8 cellular contexts compared by ENCODE assay signal in the genomic region with DNA sequence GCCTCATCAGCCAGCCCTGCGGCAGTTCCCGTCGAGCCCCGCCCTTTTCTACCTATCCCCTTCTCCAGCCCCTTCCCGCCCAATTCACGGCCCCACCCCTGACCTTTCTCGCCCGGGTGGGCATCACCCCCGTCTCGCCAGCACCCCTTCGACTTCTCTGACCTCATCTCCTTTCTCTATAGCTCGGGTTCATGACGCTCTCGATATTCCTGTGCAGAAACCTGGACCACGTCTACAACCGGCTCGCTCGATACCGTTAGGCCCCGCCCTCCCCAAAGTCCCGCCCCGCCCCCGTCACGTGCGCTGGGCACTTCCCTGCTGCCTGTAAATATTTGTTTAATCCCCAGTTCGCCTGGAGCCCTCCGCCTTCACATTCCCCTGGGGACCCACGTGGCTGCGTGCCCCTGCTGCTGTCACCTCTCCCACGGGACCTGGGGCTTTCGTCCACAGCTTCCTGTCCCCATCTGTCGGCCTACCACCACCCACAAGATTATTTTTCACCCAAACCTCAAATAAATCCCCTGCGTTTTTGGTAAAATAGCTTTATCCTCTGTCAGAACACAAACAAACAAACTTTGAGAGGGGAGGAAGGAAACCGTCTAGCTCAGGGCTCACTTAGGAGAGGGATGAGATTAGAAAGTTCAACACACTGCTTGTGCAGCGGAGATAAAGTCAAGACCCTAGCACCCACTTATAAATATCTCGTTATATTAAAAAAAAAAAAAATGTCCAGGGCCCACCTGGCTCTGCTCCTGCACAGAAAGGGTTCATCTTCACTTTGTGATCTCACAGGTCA. TPM values are rescaled to one million over a fixed set of nuclear protein-coding genes. Genes with fewer than 3 reads are reported as not detected.
DNase-seq lines count a peak whose midpoint lies in the region; ATAC-seq and TF ChIP-seq lines count a peak whose summit lies in the region.

No MANE protein-coding gene starts in this region.

- H3K36me3 ChIP-seq in DND-41 (ENCODE audit: insufficient read depth, low read length): no peaks in the 10 kb centered on the region

- H3K27ac ChIP-seq in DND-41 (ENCODE audit: low read length): no peak overlapping the region
- peak overlapping the region; percentile 44 for H3K27ac ChIP-seq in temporal lobe (ENCODE audit: low read depth, low read length)

- H3K36me3 Mint-ChIP-seq in activated T-helper 2 cell treated with anti-CD3 and anti-CD28 coated beads, Interferon-gamma antibody, Interleukin-2, Interleukin-4, amounts not matched to agents 10 μg/mL and 5 μg/mL and 100 μg/mL, durations not matched to agents 14 hours and 24 hours and 36 hours (ENCODE audit: low read depth): peaks cover 37% of the 10 kb centered on the region

- peak; percentile 57 for DNase-seq in DND-41
- DNase-seq in HS-27A (ENCODE audit: low read depth): peak; percentile 73
- DNase-seq in activated T-helper 2 cell treated with anti-CD3 and anti-CD28 coated beads, Interferon-gamma antibody, Interleukin-2, Interleukin-4, amounts not matched to agents 10 μg/mL and 5 μg/mL and 100 μg/mL, durations not matched to agents 14 hours and 24 hours and 36 hours (ENCODE audit: low spot score): no peak
- peak; percentile 36 for DNase-seq in iris pigment epithelial cell (ENCODE audit: low read depth)
- no peak for DNase-seq in C1 segment of cervical spinal cord (lab: John Stamatoyannopoulos, UW)

- H2AFZ ChIP-seq in DND-41 (ENCODE audit: low read depth, low read length): no peak overlapping the region

- no peaks in the 10 kb centered on the region for H3K79me2 ChIP-seq in DND-41 (ENCODE audit: insufficient read depth, low read length)

- H3K4me3 Mint-ChIP-seq in activated T-helper 2 cell treated with anti-CD3 and anti-CD28 coated beads, Interferon-gamma antibody, Interleukin-2, Interleukin-4, amounts not matched to agents 10 μg/mL and 5 μg/mL and 100 μg/mL, durations not matched to agents 14 hours and 24 hours and 36 hours (ENCODE audit: low read depth): no peak overlapping the region

- peaks cover 27% of the 10 kb centered on the region for H3K4me1 Mint-ChIP-seq in activated T-helper 2 cell treated with anti-CD3 and anti-CD28 coated beads, Interferon-gamma antibody, Interleukin-2, Interleukin-4, amounts not matched to agents 10 μg/mL and 5 μg/mL and 100 μg/mL, durations not matched to agents 14 hours and 24 hours and 36 hours (ENCODE audit: low read depth)

- H3K9ac ChIP-seq in DND-41 (ENCODE audit: low read depth, low read length): no peak overlapping the region

- peak; percentile 47; the same call in 1 of the 3 replicates for ATAC-seq in DND-41 (ENCODE audit: insufficient read depth, low read depth)
- ATAC-seq in GM21360 (IDR thresholded peaks at IDR 0.05; ENCODE audit: unreplicated experiment): peak; percentile 49
- no peak for ATAC-seq in GM21515 (IDR thresholded peaks at IDR 0.05; ENCODE audit: unreplicated experiment)

- no peaks in the 10 kb centered on the region for H3K4me1 ChIP-seq in DND-41 (ENCODE audit: insufficient read depth, low read length)

- no peaks in the 10 kb centered on the region for H4K20me1 ChIP-seq in DND-41 (ENCODE audit: insufficient read depth, low read length)

- TF ChIP-seq CTCF in DND-41 (IDR thresholded peaks at IDR 0.05; ENCODE audit: borderline replicate concordance, extremely low read depth, low read length, poor library complexity, severe bottlenecking): no peak

- H3K27ac Mint-ChIP-seq in activated T-helper 2 cell treated with anti-CD3 and anti-CD28 coated beads, Interferon-gamma antibody, Interleukin-2, Interleukin-4, amounts not matched to agents 10 μg/mL and 5 μg/mL and 100 μg/mL, durations not matched to agents 14 hours and 24 hours and 36 hours: peak overlapping the region; percentile 48

- H3K4me3 ChIP-seq in DND-41 (ENCODE audit: low read depth in 1 of 2, low read length in 2 of 2): no peak overlapping the region

- no peaks in the 10 kb centered on the region for H3K9me3 ChIP-seq in DND-41 (ENCODE audit: insufficient read depth, low read length, severe bottlenecking)

- no peaks in the 10 kb centered on the region for H3K9me3 Mint-ChIP-seq in activated T-helper 2 cell treated with anti-CD3 and anti-CD28 coated beads, Interferon-gamma antibody, Interleukin-2, Interleukin-4, amounts not matched to agents 10 μg/mL and 5 μg/mL and 100 μg/mL, durations not matched to agents 14 hours and 24 hours and 36 hours

- no peak overlapping the region for H3K4me2 ChIP-seq in DND-41 (ENCODE audit: insufficient read depth, low read length)

- no peaks in the 10 kb centered on the region for H3K27me3 ChIP-seq in DND-41 (ENCODE audit: insufficient read depth, low read length, poor library complexity)

- no peaks in the 10 kb centered on the region for H3K27me3 Mint-ChIP-seq in activated T-helper 2 cell treated with anti-CD3 and anti-CD28 coated beads, Interferon-gamma antibody, Interleukin-2, Interleukin-4, amounts not matched to agents 10 μg/mL and 5 μg/mL and 100 μg/mL, durations not matched to agents 14 hours and 24 hours and 36 hours (ENCODE audit: low read depth)

- intact Hi-C loops in activated T-helper 2 cell treated with anti-CD3 and anti-CD28 coated beads, Interferon-gamma antibody, Interleukin-2, Interleukin-4, amounts not matched to agents 10 μg/mL and 5 μg/mL and 100 μg/mL, durations not matched to agents 14 hours and 24 hours and 36 hours (cut with micrococcal nuclease): no loop called here

RNA-seq across cellular contexts. Expression of a gene that starts 5.1 kb away (rescaled TPM):
- total RNA-seq in activated T-helper 2 cell treated with anti-CD3 and anti-CD28 coated beads, Interferon-gamma antibody, Interleukin-2, Interleukin-4, amounts not matched to agents 10 μg/mL and 5 μg/mL and 100 μg/mL, durations not matched to agents 14 hours and 24 hours and 36 hours: 141 TPM in 2 replicates
- 3.4 TPM for total RNA-seq in temporal lobe

RNA-seq across cellular contexts. Expression of a gene that starts 15.3 kb away (rescaled TPM):
- 1.3 and 2.2 TPM in 2 replicates for total RNA-seq in activated T-helper 2 cell treated with anti-CD3 and anti-CD28 coated beads, Interferon-gamma antibody, Interleukin-2, Interleukin-4, amounts not matched to agents 10 μg/mL and 5 μg/mL and 100 μg/mL, durations not matched to agents 14 hours and 24 hours and 36 hours
- 0.49 TPM for total RNA-seq in temporal lobe

RNA-seq across cellular contexts. Expression of a gene that starts 21.9 kb away (rescaled TPM):
- not detected in 2 replicates for total RNA-seq in activated T-helper 2 cell treated with anti-CD3 and anti-CD28 coated beads, Interferon-gamma antibody, Interleukin-2, Interleukin-4, amounts not matched to agents 10 μg/mL and 5 μg/mL and 100 μg/mL, durations not matched to agents 14 hours and 24 hours and 36 hours
- total RNA-seq in temporal lobe: 5.7 TPM

RNA-seq across cellular contexts. Expression of a gene that starts 23.4 kb away (rescaled TPM):
- total RNA-seq in activated T-helper 2 cell treated with anti-CD3 and anti-CD28 coated beads, Interferon-gamma antibody, Interleukin-2, Interleukin-4, amounts not matched to agents 10 μg/mL and 5 μg/mL and 100 μg/mL, durations not matched to agents 14 hours and 24 hours and 36 hours: not detected in 2 replicates
- not detected for total RNA-seq in temporal lobe

RNA-seq across cellular contexts. Expression of a gene that starts 47.8 kb away (rescaled TPM):
- 0.14 and 0.28 TPM in 2 replicates for total RNA-seq in activated T-helper 2 cell treated with anti-CD3 and anti-CD28 coated beads, Interferon-gamma antibody, Interleukin-2, Interleukin-4, amounts not matched to agents 10 μg/mL and 5 μg/mL and 100 μg/mL, durations not matched to agents 14 hours and 24 hours and 36 hours
- total RNA-seq in temporal lobe: not detected

Comparison
In these comparisons a context has a peak if more than half of its experiments do, and no peak if none do; other contexts are left out.
1. DNase-seq: peak in DND-41 (single experiment), HS-27A (single experiment) and iris pigment epithelial cell (single experiment); none in activated T-helper 2 cell treated with anti-CD3 and anti-CD28 coated beads, Interferon-gamma antibody, Interleukin-2, Interleukin-4, amounts not matched to agents 10 μg/mL and 5 μg/mL and 100 μg/mL, durations not matched to agents 14 hours and 24 hours and 36 hours (single experiment) and C1 segment of cervical spinal cord (0 of 14).
2. RNA of a gene that starts 5.1 kb away (total RNA-seq): 141 TPM in activated T-helper 2 cell treated with anti-CD3 and anti-CD28 coated beads, Interferon-gamma antibody, Interleukin-2, Interleukin-4, amounts not matched to agents 10 μg/mL and 5 μg/mL and 100 μg/mL, durations not matched to agents 14 hours and 24 hours and 36 hours; 3.4 TPM in temporal lobe (single experiment); every median in the first group is over 10 times any median in the second.